Comparison of ENCODE assay signal across 10 cellular contexts in genomic region chr10:31136951-31137885, GRCh38.
DNase-seq lines count a peak whose midpoint lies in the region; ATAC-seq and TF ChIP-seq lines count a peak whose summit lies in the region.
"Had no signal": no experiment of that assay in that cellular context is flagged by ENCODE, and none has a peak within 500 bp of the region (broad histone marks: within the 10 kb centered on the region; RNA-seq: fewer than 3 reads in every experiment).

No MANE protein-coding gene starts in this region.

- H3K36me3 ChIP-seq in psoas muscle (ENCODE audit: insufficient read depth in 1 of 2, low read depth in 1 of 2) = no peaks in the 10 kb centered on the region
- H3K36me3 ChIP-seq: suprapubic skin had no signal

- WGBS in psoas muscle, 3 donors = 53 to 67% (median 57%) methylated on average over 9 of the region's 9 CpGs

- peaks cover 10% of the 10 kb centered on the region for H3K4me1 ChIP-seq in psoas muscle

- H3K9me3 ChIP-seq in psoas muscle = no peaks in the 10 kb centered on the region
- H3K9me3 ChIP-seq: suprapubic skin had no signal

- peak overlapping the region; percentile 11 for H3K27ac ChIP-seq in psoas muscle
- H3K27ac ChIP-seq: suprapubic skin had no signal

- H3K27me3 ChIP-seq in psoas muscle (ENCODE audit: insufficient read depth in 3 of 3, low read length in 2 of 3) = no peaks in the 10 kb centered on the region
- H3K27me3 ChIP-seq: suprapubic skin had no signal

- DNase-seq in ELR (ENCODE audit: low read depth) = peak; percentile 48
- DNase-seq in LHCN-M2 (ENCODE audit: low read depth) = peak; percentile 31
- DNase-seq in astrocyte of the spinal cord (ENCODE audit: low read depth, low spot score) = peak; percentile 61
- DNase-seq in psoas muscle = no peak
- no peak for DNase-seq in DMS79 treated with DMSO at 0.1 percent for 48 hours (lab: John Stamatoyannopoulos, UW)
- no peak for DNase-seq in kidney tubule cell (ENCODE audit: low spot score)
- no peak for DNase-seq in anterior cingulate cortex (lab: John Stamatoyannopoulos, UW)
- DNase-seq: glutamatergic neuron had no signal

- TF ChIP-seq CTCF in astrocyte of the spinal cord (IDR thresholded peaks at IDR 0.05; ENCODE audit: low read depth, low read length) = no peak
- TF ChIP-seq CTCF in psoas muscle (IDR thresholded peaks at IDR 0.05) = no peak

- in situ Hi-C loops in astrocyte of the spinal cord (cut with HindIII; ENCODE audit: low sequenced_read_pairs) = no loop called here

- H3K4me3 ChIP-seq in astrocyte of the spinal cord (ENCODE audit: low read depth, low read length) (no peak overlapping the region), psoas muscle (no peak overlapping the region)
- H3K4me3 ChIP-seq: suprapubic skin had no signal

- intact Hi-C loops in psoas muscle (cut with DNase I) = loop anchor here in 1 of 2 donors (10.0 kb wide), 2 partner anchors 178 to 352 kb away; partner anchors contain the start of gene ZEB1

- ATAC-seq in psoas muscle = no peak
- ATAC-seq in GM21381 (IDR thresholded peaks at IDR 0.05; ENCODE audit: unreplicated experiment) = no peak

Comparison
In these comparisons a context has a peak if more than half of its experiments do, and no peak if none do; other contexts are left out.
1. DNase-seq: peak in ELR (single experiment), LHCN-M2 (single experiment) and astrocyte of the spinal cord (single experiment); none in psoas muscle (0 of 2), DMS79 treated with DMSO at 0.1 percent for 48 hours (single experiment), kidney tubule cell (single experiment) and anterior cingulate cortex (0 of 58).